In genomic region chr2:63741884-63742583, GRCh38 we compare ENCODE assay signal across 18 cellular contexts.
DNase-seq lines count a peak whose midpoint lies in the region; ATAC-seq and TF ChIP-seq lines count a peak whose summit lies in the region.
"Had no signal": no experiment of that assay in that cellular context is flagged by ENCODE, and none has a peak within 500 bp of the region (broad histone marks: within the 10 kb centered on the region; RNA-seq: fewer than 3 reads in every experiment).

No MANE protein-coding gene starts in this region.

- no peaks in the 10 kb centered on the region for H3K36me3 ChIP-seq in SK-N-MC (ENCODE audit: insufficient read depth, low read length)
- no peaks in the 10 kb centered on the region for H3K36me3 ChIP-seq in gastrocnemius medialis
- H3K36me3 ChIP-seq: adrenal gland, MG63, stomach, vagina had no signal

- in situ Hi-C loops in gastrocnemius medialis (cut with MboI; ENCODE audit: low sequenced_read_pairs in 4 of 4): no loop called here

- H3K27me3 ChIP-seq in gastrocnemius medialis: no peaks in the 10 kb centered on the region
- H3K27me3 ChIP-seq: adrenal gland, MG63, stomach, vagina had no signal

- intact Hi-C loops in gastrocnemius medialis (cut with DNase I; ENCODE audit: low total_unique reads): no loop called here

- no peak for TF ChIP-seq POLR2A in gastrocnemius medialis (IDR thresholded peaks at IDR 0.05)

- TF ChIP-seq CTCF in foreskin fibroblast (IDR thresholded peaks at IDR 0.05; ENCODE audit: low read depth, low read length) (no peak), gastrocnemius medialis (IDR thresholded peaks at IDR 0.05 in 4 of 5, conservative IDR thresholded peaks at IDR 0.05 in 1 of 5) (no peak)

- peaks cover 42 to 46% of the 10 kb centered on the region in 2 donors for H3K4me1 ChIP-seq in gastrocnemius medialis

- H3K4me3 ChIP-seq in SK-N-MC (no peak overlapping the region), foreskin fibroblast (ENCODE audit: low read depth in 1 of 2, low read length in 2 of 2) (no peak overlapping the region), gastrocnemius medialis (no peak overlapping the region)
- H3K4me3 ChIP-seq: adrenal gland, MG63, stomach, vagina had no signal

- H3K27ac ChIP-seq in SK-N-MC (peak overlapping the region; percentile 26; the same call in 1 of the 2 replicates), gastrocnemius medialis (peak overlapping the region; percentile 77 to 86 (median 83))
- H3K27ac ChIP-seq: adrenal gland, stomach, vagina had no signal

- H3K9me3 ChIP-seq in SK-N-MC (ENCODE audit: low read depth, low read length): no peaks in the 10 kb centered on the region
- no peaks in the 10 kb centered on the region for H3K9me3 ChIP-seq in gastrocnemius medialis
- H3K9me3 ChIP-seq: adrenal gland, MG63, vagina had no signal

- DNase-seq in ELR (ENCODE audit: low read depth) (peak; percentile 70), SK-N-MC (ENCODE audit: low read depth, low spot score) (no peak), foreskin fibroblast (peak; percentile 34 to 64), gastrocnemius medialis (no peak)
- no peak for DNase-seq in stimulated activated CD4-positive, alpha-beta T cell treated with anti-CD3 and anti-CD28 coated beads, Interleukin-4, amount 100 ng/mL, for 1 hour
- no peak for DNase-seq in stimulated activated CD4-positive, alpha-beta T cell treated with anti-CD3 and anti-CD28 coated beads, Interleukin-4, amount 100 ng/mL, for 4 hours
- DNase-seq: activated CD8-positive, alpha-beta memory T cell treated with anti-CD3 and anti-CD28 coated beads for 24 hours; DMS79; MG63; NCI-H187 treated with DMSO at 0.1 percent for 48 hours; NCI-H69; stomach; T-helper 1 cell had no signal

- H3K9ac ChIP-seq in SK-N-MC (ENCODE audit: insufficient read length): no peak overlapping the region

- ATAC-seq in gastrocnemius medialis (no peak), GM18517 (IDR thresholded peaks at IDR 0.05; ENCODE audit: unreplicated experiment) (no peak), GM19455 (IDR thresholded peaks at IDR 0.05; ENCODE audit: unreplicated experiment) (no peak)
- ATAC-seq: activated T-helper 17 cell treated with anti-CD3 and anti-CD28 coated beads, Interleukin-2, amount 50 U/mL, for 72 hours had no signal

Comparison
In these comparisons a context has a peak if more than half of its experiments do, and no peak if none do; other contexts are left out.
1. DNase-seq: peak in ELR (single experiment) and foreskin fibroblast (2 of 2); none in SK-N-MC (single experiment), gastrocnemius medialis (0 of 2), stimulated activated CD4-positive, alpha-beta T cell treated with anti-CD3 and anti-CD28 coated beads, Interleukin-4, amount 100 ng/mL, for 1 hour (single experiment) and stimulated activated CD4-positive, alpha-beta T cell treated with anti-CD3 and anti-CD28 coated beads, Interleukin-4, amount 100 ng/mL, for 4 hours (0 of 2).